In genomic region chr9:62730245-62731000, GRCh38 we compare ENCODE assay signal across 8 cellular contexts.
DNase-seq lines count a peak whose midpoint lies in the region; ATAC-seq lines count a peak whose summit lies in the region.
"Not testable (repeated sequence)": the region's sequence is repeated elsewhere in the genome, so short reads cannot be mapped to it uniquely, and the experiment has no call there.

No MANE protein-coding gene starts in this region.

- not testable (repeated sequence) for H3K27me3 Mint-ChIP-seq in activated CD4-positive, alpha-beta T cell treated with anti-CD3 and anti-CD28 coated beads for 36 hours; stimulated activated memory B cell treated with anti-CD40 and anti-IgM and Interleukin-4, amounts not matched to agents 10 μg/mL and 1 μg/mL and 100 μg/mL, for 72 hours

- not testable (repeated sequence) for H3K36me3 Mint-ChIP-seq in activated CD4-positive, alpha-beta T cell treated with anti-CD3 and anti-CD28 coated beads for 36 hours (ENCODE audit: low read depth); stimulated activated memory B cell treated with anti-CD40 and anti-IgM and Interleukin-4, amounts not matched to agents 10 μg/mL and 1 μg/mL and 100 μg/mL, for 72 hours

- H3K27ac Mint-ChIP-seq in activated CD4-positive, alpha-beta T cell treated with anti-CD3 and anti-CD28 coated beads for 36 hours; stimulated activated memory B cell treated with anti-CD40 and anti-IgM and Interleukin-4, amounts not matched to agents 10 μg/mL and 1 μg/mL and 100 μg/mL, for 72 hours: not testable (repeated sequence)

- CTCF ChIA-PET in activated CD4-positive, alpha-beta T cell treated with anti-CD3 and anti-CD28 coated beads for 36 hours (lab: Charles Lee) = not testable (repeated sequence)

- intact Hi-C loops in activated CD4-positive, alpha-beta T cell treated with anti-CD3 and anti-CD28 coated beads for 36 hours (cut with DNase I, micrococcal nuclease) = not testable (repeated sequence)

- POLR2A ChIA-PET in activated CD4-positive, alpha-beta T cell treated with anti-CD3 and anti-CD28 coated beads for 36 hours (lab: Charles Lee) = not testable (repeated sequence)

- H3K4me1 Mint-ChIP-seq in activated CD4-positive, alpha-beta T cell treated with anti-CD3 and anti-CD28 coated beads for 36 hours; stimulated activated memory B cell treated with anti-CD40 and anti-IgM and Interleukin-4, amounts not matched to agents 10 μg/mL and 1 μg/mL and 100 μg/mL, for 72 hours: not testable (repeated sequence)

- not testable (repeated sequence) for DNase-seq in activated CD4-positive, alpha-beta T cell treated with anti-CD3 and anti-CD28 coated beads for 36 hours

- ATAC-seq in GM18861 (IDR thresholded peaks at IDR 0.05; ENCODE audit: unreplicated experiment) (peak; percentile 97), GM19397 (IDR thresholded peaks at IDR 0.05; ENCODE audit: unreplicated experiment) (peak; percentile 93), GM21529 (IDR thresholded peaks at IDR 0.05; ENCODE audit: unreplicated experiment) (peak; percentile 94), HG02798 (IDR thresholded peaks at IDR 0.05; ENCODE audit: poor library complexity, unreplicated experiment) (peak; percentile 97), HG03066 (IDR thresholded peaks at IDR 0.05; ENCODE audit: low read depth, unreplicated experiment) (peak; percentile 97), HG03442 (IDR thresholded peaks at IDR 0.05; ENCODE audit: unreplicated experiment) (peak; percentile 92)
- peak; percentile 78 for ATAC-seq in activated CD4-positive, alpha-beta T cell treated with anti-CD3 and anti-CD28 coated beads for 36 hours
- peak; percentile 93 for ATAC-seq in stimulated activated memory B cell treated with anti-CD40 and anti-IgM and Interleukin-4, amounts not matched to agents 10 μg/mL and 1 μg/mL and 100 μg/mL, for 72 hours

- not testable (repeated sequence) for H3K9me3 Mint-ChIP-seq in activated CD4-positive, alpha-beta T cell treated with anti-CD3 and anti-CD28 coated beads for 36 hours (ENCODE audit: low read depth); stimulated activated memory B cell treated with anti-CD40 and anti-IgM and Interleukin-4, amounts not matched to agents 10 μg/mL and 1 μg/mL and 100 μg/mL, for 72 hours

- not testable (repeated sequence) for H3K4me3 Mint-ChIP-seq in activated CD4-positive, alpha-beta T cell treated with anti-CD3 and anti-CD28 coated beads for 36 hours; stimulated activated memory B cell treated with anti-CD40 and anti-IgM and Interleukin-4, amounts not matched to agents 10 μg/mL and 1 μg/mL and 100 μg/mL, for 72 hours
